In the genomic region with DNA sequence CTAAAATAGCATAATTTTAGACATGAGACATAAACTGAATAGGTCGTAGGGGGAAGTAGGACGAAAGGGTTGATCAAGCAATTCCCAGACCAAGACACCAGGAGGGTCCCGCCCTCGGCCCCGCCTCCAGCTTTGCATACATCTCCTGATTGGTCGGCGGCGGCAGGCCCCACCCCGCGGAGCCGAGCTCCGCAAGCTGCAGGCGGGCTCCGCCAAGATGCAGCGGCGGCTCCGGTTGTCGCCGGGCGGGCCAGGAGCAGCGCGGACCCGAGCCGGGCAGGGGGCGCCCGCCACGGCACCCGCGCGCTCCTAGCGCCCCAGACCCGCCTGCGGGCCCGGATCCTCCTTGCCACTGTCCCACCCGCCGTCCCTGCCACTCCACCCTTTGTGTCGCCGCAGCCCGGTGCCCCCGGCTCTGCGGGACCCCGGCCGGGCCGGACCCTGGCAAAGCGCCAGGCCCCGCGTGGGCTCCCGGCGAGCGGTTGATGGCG, we compare ENCODE assay signal across 8 cellular contexts. TPM values are rescaled to one million over a fixed set of nuclear protein-coding genes. Genes with fewer than 3 reads are reported as not detected.
DNase-seq lines count a peak whose midpoint lies in the region; ATAC-seq and TF ChIP-seq lines count a peak whose summit lies in the region.

A gene (plus strand): TSS at position 215 of the 491 bp plus-strand sequence. CDS start 412 bp downstream, outside the sequence.

- TF ChIP-seq CTCF in AG04449 (IDR thresholded peaks at IDR 0.05; ENCODE audit: insufficient read depth, low read length, missing control alignments) (no peak), chondrocyte (IDR thresholded peaks at IDR 0.05) (no peak)

- DNase-seq in AG04449 (ENCODE audit: low read depth, low spot score) (peak; percentile 67), NCI-H460 (ENCODE audit: extremely low read depth, low read depth) (peak; percentile 90), chondrocyte (ENCODE audit: low spot score) (peak; percentile 98), kidney glomerular epithelial cell (lab: John Stamatoyannopoulos, UW) (peak; percentile 74)
- DNase-seq in activated CD4-positive, alpha-beta T cell treated with anti-CD3 and anti-CD28 coated beads for 36 hours: peak; percentile 95
- DNase-seq in stimulated activated CD4-positive, alpha-beta T cell treated with anti-CD3 and anti-CD28 coated beads, Interleukin-15, amount 100 ng/mL, for 24 hours: peak; percentile 97

- H3K4me3 Mint-ChIP-seq in activated CD4-positive, alpha-beta T cell treated with anti-CD3 and anti-CD28 coated beads for 36 hours: peak within 1 kb of the TSS; percentile 73
- H3K4me3 Mint-ChIP-seq in chondrocyte (ENCODE audit: unreplicated experiment): peak within 1 kb of the TSS; percentile 86

- no peak within 1 kb of the TSS for H3K27ac Mint-ChIP-seq in activated CD4-positive, alpha-beta T cell treated with anti-CD3 and anti-CD28 coated beads for 36 hours
- H3K27ac Mint-ChIP-seq in chondrocyte (ENCODE audit: unreplicated experiment): peak within 1 kb of the TSS; percentile 98

- H3K4me3 ChIP-seq in AG04449 (ENCODE audit: low read depth, low read length): peak within 1 kb of the TSS; percentile 74

- CTCF ChIA-PET in AG04449 (lab: Yijun Ruan, JAX): interaction anchor here (0.8 to 4.8 kb wide), 9 partner anchors 9 to 118 kb away, joined by 3 to 46 read pairs (median 5); a partner anchor contains a TSS
- CTCF ChIA-PET in activated CD4-positive, alpha-beta T cell treated with anti-CD3 and anti-CD28 coated beads for 36 hours (lab: Charles Lee): interaction anchor here (0.6 to 5.2 kb wide), 15 partner anchors 11 to 465 kb away, joined by 3 to 31 read pairs (median 4); a partner anchor contains a TSS

- H3K4me1 Mint-ChIP-seq in activated CD4-positive, alpha-beta T cell treated with anti-CD3 and anti-CD28 coated beads for 36 hours: peaks cover 9% of the 10 kb centered on the region
- H3K4me1 Mint-ChIP-seq in chondrocyte (ENCODE audit: low read depth): peaks cover 37% of the 10 kb centered on the region

- H3K27me3 Mint-ChIP-seq in activated CD4-positive, alpha-beta T cell treated with anti-CD3 and anti-CD28 coated beads for 36 hours: peaks cover 10% of the 10 kb centered on the region
- H3K27me3 Mint-ChIP-seq in chondrocyte (ENCODE audit: low read depth): no peaks in the 10 kb centered on the region

- POLR2A ChIA-PET in AG04449 (lab: Yijun Ruan, JAX): interaction anchor here (0.7 to 2.9 kb wide), 7 partner anchors 13 to 114 kb away, joined by 3 to 45 read pairs (median 3); a partner anchor contains a TSS
- POLR2A ChIA-PET in activated CD4-positive, alpha-beta T cell treated with anti-CD3 and anti-CD28 coated beads for 36 hours (lab: Charles Lee): interaction anchor here (1.0 to 1.5 kb wide), 3 partner anchors 25 to 167 kb away, joined by 3 to 6 read pairs (median 4); a partner anchor contains a TSS

- H3K9me3 Mint-ChIP-seq in activated CD4-positive, alpha-beta T cell treated with anti-CD3 and anti-CD28 coated beads for 36 hours (ENCODE audit: low read depth): no peaks in the 10 kb centered on the region
- no peaks in the 10 kb centered on the region for H3K9me3 Mint-ChIP-seq in chondrocyte (ENCODE audit: low read depth)

- peak; percentile 95 for ATAC-seq in GM19025 (IDR thresholded peaks at IDR 0.05; ENCODE audit: low read depth, unreplicated experiment)
- peak; percentile 94 for ATAC-seq in HG03354 (IDR thresholded peaks at IDR 0.05; ENCODE audit: poor library complexity, severe bottlenecking, unreplicated experiment)
- peak; percentile 98 for ATAC-seq in activated CD4-positive, alpha-beta T cell treated with anti-CD3 and anti-CD28 coated beads for 36 hours

- intact Hi-C loops in activated CD4-positive, alpha-beta T cell treated with anti-CD3 and anti-CD28 coated beads for 36 hours (cut with DNase I, micrococcal nuclease): loop anchor here (1.0 to 2.0 kb wide), 7 partner anchors 15 to 602 kb away; a partner anchor contains a TSS

- H3K36me3 Mint-ChIP-seq in activated CD4-positive, alpha-beta T cell treated with anti-CD3 and anti-CD28 coated beads for 36 hours (ENCODE audit: low read depth): no peaks in the 10 kb centered on the region
- peaks cover 5% of the 10 kb centered on the region for H3K36me3 Mint-ChIP-seq in chondrocyte (ENCODE audit: low read depth)

RNA-seq across cellular contexts. Expression of the gene that starts here (rescaled TPM):
- 15.6 and 18.0 TPM in 2 replicates for total RNA-seq in NCI-H460 (2014; rRNA removed; shearing (Covaris generic))
- 17.0 and 18.6 TPM in 2 replicates for polyA plus RNA-seq in NCI-H460 (2014; cell fraction: nucleus; rRNA removed)
- under 1 TPM; 0.89 to 0.91 TPM for total RNA-seq in activated CD4-positive, alpha-beta T cell treated with anti-CD3 and anti-CD28 coated beads for 36 hours
- total RNA-seq in chondrocyte: 32.7 to 51.1 TPM (median 51.0 TPM) in 3 replicates

Comparison
In these comparisons a context has a peak if more than half of its experiments do, and no peak if none do; other contexts are left out.
1. Peak in every context shown above with its lines: DNase-seq, ATAC-seq and H3K4me3 ChIP-seq.
2. Peak in DNase-seq and ATAC-seq in activated CD4-positive, alpha-beta T cell treated with anti-CD3 and anti-CD28 coated beads for 36 hours; RNA of the gene not detected or under 1 TPM.